In genomic region chr20:58888521-58889333, GRCh38 we compare ENCODE assay signal across 8 cellular contexts. TPM values are rescaled to one million over a fixed set of nuclear protein-coding genes. Genes with fewer than 3 reads are reported as not detected.
A peak's percentile ranks its signal among the peaks of the same experiment; 100 is the strongest.
DNase-seq lines count a peak whose midpoint lies in the region; ATAC-seq lines count a peak whose summit lies in the region.

No MANE protein-coding gene starts in this region.

- ATAC-seq in GM21423 (IDR thresholded peaks at IDR 0.05; ENCODE audit: unreplicated experiment) = peak; percentile 33

- peaks cover 0 to 14% (median 0%) of the 10 kb centered on the region in 3 donors for H3K36me3 Mint-ChIP-seq in CD8-positive, alpha-beta memory T cell
- peaks cover 3% of the 10 kb centered on the region for H3K36me3 Mint-ChIP-seq in IgD-negative memory B cell

- no peaks in the 10 kb centered on the region for H3K27me3 ChIP-seq in CD8-positive, alpha-beta memory T cell (ENCODE audit: insufficient read depth, low read length, poor library complexity, severe bottlenecking)
- no peaks in the 10 kb centered on the region for H3K27me3 ChIP-seq in SJCRH30
- H3K27me3 ChIP-seq in thymus (ENCODE audit: control insufficient read depth, insufficient read depth) = no peaks in the 10 kb centered on the region

- no peaks in the 10 kb centered on the region for H3K36me3 ChIP-seq in CD8-positive, alpha-beta memory T cell (ENCODE audit: insufficient read depth, low read length)
- H3K36me3 ChIP-seq in SJCRH30 = peaks cover 15% of the 10 kb centered on the region
- no peaks in the 10 kb centered on the region for H3K36me3 ChIP-seq in thymus (ENCODE audit: control insufficient read depth, insufficient read depth)

- peaks cover 19% of the 10 kb centered on the region for H3K4me1 ChIP-seq in CD8-positive, alpha-beta memory T cell (ENCODE audit: insufficient read depth, low read length)
- H3K4me1 ChIP-seq in SJCRH30 (peaks cover 7% of the 10 kb centered on the region), thymus (ENCODE audit: control insufficient read depth, insufficient read depth, low read length) (peaks cover 6% of the 10 kb centered on the region)

- CTCF ChIA-PET in CD8-positive, alpha-beta memory T cell (lab: Charles Lee) = no interaction called here

- peaks cover 0 to 5% of the 10 kb centered on the region in 2 donors for H3K27me3 Mint-ChIP-seq in CD8-positive, alpha-beta memory T cell
- no peaks in the 10 kb centered on the region for H3K27me3 Mint-ChIP-seq in IgD-negative memory B cell

- H3K4me3 Mint-ChIP-seq in CD8-positive, alpha-beta memory T cell = peak overlapping the region; percentile 76 to 89 (median 82)
- H3K4me3 Mint-ChIP-seq in IgD-negative memory B cell = peak overlapping the region; percentile 81 to 94 (median 88)

- POLR2A ChIA-PET in CD8-positive, alpha-beta memory T cell (lab: Charles Lee) = interaction anchor here (0.5 to 2.0 kb wide), 11 partner anchors 19 to 365 kb away, joined by 3 to 23 read pairs (median 4); partner anchors contain the start of genes ATP5F1E, GNAS-AS1, NELFCD and PRELID3B

- peaks cover 20 to 47% (median 26%) of the 10 kb centered on the region in 3 donors for H3K4me1 Mint-ChIP-seq in CD8-positive, alpha-beta memory T cell
- peaks cover 17 to 25% (median 25%) of the 10 kb centered on the region in 3 donors for H3K4me1 Mint-ChIP-seq in IgD-negative memory B cell

- peak overlapping the region; percentile 72 for H3K4me3 ChIP-seq in CD8-positive, alpha-beta memory T cell (ENCODE audit: low read length)
- H3K4me3 ChIP-seq in SJCRH30 (peak overlapping the region; percentile 97), thymus (ENCODE audit: low read length) (peak overlapping the region; percentile 98)

- H3K9me3 Mint-ChIP-seq in CD8-positive, alpha-beta memory T cell = peaks cover 0 to 5% (median 0%) of the 10 kb centered on the region in 5 donors
- H3K9me3 Mint-ChIP-seq in IgD-negative memory B cell = no peaks in the 10 kb centered on the region

- peak; percentile 73 to 91 (median 84) for DNase-seq in CD8-positive, alpha-beta memory T cell
- DNase-seq in SJCRH30 = peak; percentile 78 to 79
- DNase-seq in activated naive CD4-positive, alpha-beta T cell treated with Interleukin-2 at 50 U/mL for 16 hours = peak; percentile 84
- peak; percentile 71 for DNase-seq in globus pallidus (ENCODE audit: low spot score)
- DNase-seq in occipital lobe (lab: John Stamatoyannopoulos, UW) = peak; percentile 62

- 52% methylated on average over 101 of the region's 101 CpGs for WGBS in thymus

- H3K9me3 ChIP-seq in CD8-positive, alpha-beta memory T cell (ENCODE audit: low read length) = no peaks in the 10 kb centered on the region
- H3K9me3 ChIP-seq in SJCRH30 (replicated peaks) (no peaks in the 10 kb centered on the region), thymus (ENCODE audit: control insufficient read depth) (no peaks in the 10 kb centered on the region)

- H3K27ac Mint-ChIP-seq in CD8-positive, alpha-beta memory T cell = peak overlapping the region; percentile 24 to 95 (median 88)
- peak overlapping the region; percentile 86 to 94 (median 93) for H3K27ac Mint-ChIP-seq in IgD-negative memory B cell

- peak overlapping the region; percentile 87 for H3K27ac ChIP-seq in CD8-positive, alpha-beta memory T cell (ENCODE audit: low read depth, low read length)
- no peak overlapping the region for H3K27ac ChIP-seq in SJCRH30
- peak overlapping the region; percentile 98 for H3K27ac ChIP-seq in thymus (ENCODE audit: low read depth)

RNA-seq across cellular contexts. Expression of gene GNAS, which starts 36.2 kb away (rescaled TPM):
- 100 to 1,000 TPM; 637 to 666 TPM for total RNA-seq in CD8-positive, alpha-beta memory T cell
- 218 TPM for polyA plus RNA-seq in CD8-positive, alpha-beta memory T cell
- 203 TPM for polyA plus RNA-seq in IgD-negative memory B cell
- 2,094 and 2,122 TPM in 2 replicates for total RNA-seq in SJCRH30 (2014; rRNA removed; shearing (Covaris generic))
- 344 TPM for total RNA-seq in occipital lobe
- polyA plus RNA-seq in thymus = 700 TPM

RNA-seq across cellular contexts. Expression of gene GNAS-AS1, which starts 38.0 kb away (rescaled TPM):
- total RNA-seq in CD8-positive, alpha-beta memory T cell = under 1 TPM; 0.55 to 0.68 TPM
- not detected for polyA plus RNA-seq in CD8-positive, alpha-beta memory T cell
- not detected for polyA plus RNA-seq in IgD-negative memory B cell
- total RNA-seq in SJCRH30 (2014; rRNA removed; shearing (Covaris generic)) = not detected in 2 replicates
- 0.94 TPM for total RNA-seq in occipital lobe
- 0.32 TPM for polyA plus RNA-seq in thymus
